Comparison of ENCODE assay signal across 8 cellular contexts in genomic region chr9:128635266-128636023, GRCh38. TPM values are rescaled to one million over a fixed set of nuclear protein-coding genes. Genes with fewer than 3 reads are reported as not detected.
DNase-seq lines count a peak whose midpoint lies in the region; ATAC-seq and TF ChIP-seq lines count a peak whose summit lies in the region.

No MANE protein-coding gene starts in this region.

- no peak overlapping the region for H3K4me3 Mint-ChIP-seq in activated T-helper 17 cell treated with anti-CD3 and anti-CD28 coated beads, Interleukin-2, amount 50 U/mL, for 72 hours
- no peak overlapping the region for H3K4me3 Mint-ChIP-seq in activated naive CD4-positive, alpha-beta T cell treated with anti-CD3 and anti-CD28 coated beads for 36 hours

- no peak overlapping the region for H3K27ac Mint-ChIP-seq in activated T-helper 17 cell treated with anti-CD3 and anti-CD28 coated beads, Interleukin-2, amount 50 U/mL, for 72 hours
- H3K27ac Mint-ChIP-seq in activated naive CD4-positive, alpha-beta T cell treated with anti-CD3 and anti-CD28 coated beads for 36 hours: no peak overlapping the region

- intact Hi-C loops in left ventricle myocardium superior (cut with micrococcal nuclease): no loop called here
- intact Hi-C loops in sigmoid colon (cut with DNase I): loop anchor here (10.0 kb wide), 1 partner anchor 1589 kb away; no protein-coding TSS in a partner anchor
- intact Hi-C loops in activated naive CD4-positive, alpha-beta T cell treated with anti-CD3 and anti-CD28 coated beads for 36 hours (cut with micrococcal nuclease): no loop called here

- H3K9me3 ChIP-seq in sigmoid colon: no peaks in the 10 kb centered on the region

- H3K27ac ChIP-seq in sigmoid colon: peak overlapping the region; percentile 75 to 91 (median 80)

- 11 to 56% methylated on average over 20 of the region's 20 CpGs for WGBS in sigmoid colon, 2 donors

- H3K4me3 ChIP-seq in sigmoid colon: no peak overlapping the region

- TF ChIP-seq EP300 in sigmoid colon (IDR thresholded peaks at IDR 0.05): no peak

- TF ChIP-seq POLR2A in sigmoid colon (IDR thresholded peaks at IDR 0.05): no peak

- H3K4me1 ChIP-seq in sigmoid colon: peaks cover 0 to 26% (median 22%) of the 10 kb centered on the region in 4 donors

- H3K4me1 Mint-ChIP-seq in activated T-helper 17 cell treated with anti-CD3 and anti-CD28 coated beads, Interleukin-2, amount 50 U/mL, for 72 hours: no peaks in the 10 kb centered on the region
- H3K4me1 Mint-ChIP-seq in activated naive CD4-positive, alpha-beta T cell treated with anti-CD3 and anti-CD28 coated beads for 36 hours (ENCODE audit: low read depth): no peaks in the 10 kb centered on the region

- peaks cover 33 to 59% (median 40%) of the 10 kb centered on the region in 4 donors for H3K36me3 ChIP-seq in sigmoid colon

- no peaks in the 10 kb centered on the region for H3K27me3 ChIP-seq in sigmoid colon

- CTCF ChIA-PET in activated naive CD4-positive, alpha-beta T cell treated with anti-CD3 and anti-CD28 coated beads for 36 hours (lab: Charles Lee): interaction anchor here (0.6 to 0.7 kb wide), 2 partner anchors 8 to 16 kb away, joined by 3 to 5 read pairs; no protein-coding TSS in a partner anchor

- peak in 3 of 4 experiments; percentile 20 to 42 (median 39) for TF ChIP-seq CTCF in sigmoid colon (IDR thresholded peaks at IDR 0.05)

- DNase-seq in DMS153 treated with DMSO at 0.1 percent for 48 hours (lab: John Stamatoyannopoulos, UW; ENCODE audit: unreplicated experiment) (peak; percentile 67), LoVo (ENCODE audit: low spot score) (peak; percentile 99), left ventricle myocardium superior (peak; percentile 93), sigmoid colon (peak; percentile 92)
- no peak for DNase-seq in activated effector memory CD4-positive, alpha-beta T cell treated with Interleukin-2 at 50 U/mL for 16 hours
- DNase-seq in activated naive CD4-positive, alpha-beta T cell treated with anti-CD3 and anti-CD28 coated beads for 36 hours: no peak

- peak; percentile 14 for ATAC-seq in activated T-helper 17 cell treated with anti-CD3 and anti-CD28 coated beads, Interleukin-2, amount 50 U/mL, for 72 hours (replicated peaks)
- ATAC-seq in left ventricle myocardium superior (peak; percentile 91), HG02884 (IDR thresholded peaks at IDR 0.05; ENCODE audit: unreplicated experiment) (no peak)

- no peaks in the 10 kb centered on the region for H3K27me3 Mint-ChIP-seq in activated T-helper 17 cell treated with anti-CD3 and anti-CD28 coated beads, Interleukin-2, amount 50 U/mL, for 72 hours
- H3K27me3 Mint-ChIP-seq in activated naive CD4-positive, alpha-beta T cell treated with anti-CD3 and anti-CD28 coated beads for 36 hours (ENCODE audit: low read depth): no peaks in the 10 kb centered on the region

- H3K9me3 Mint-ChIP-seq in activated T-helper 17 cell treated with anti-CD3 and anti-CD28 coated beads, Interleukin-2, amount 50 U/mL, for 72 hours: no peaks in the 10 kb centered on the region
- no peaks in the 10 kb centered on the region for H3K9me3 Mint-ChIP-seq in activated naive CD4-positive, alpha-beta T cell treated with anti-CD3 and anti-CD28 coated beads for 36 hours

- H3K36me3 Mint-ChIP-seq in activated T-helper 17 cell treated with anti-CD3 and anti-CD28 coated beads, Interleukin-2, amount 50 U/mL, for 72 hours (ENCODE audit: low read depth): peaks cover 37% of the 10 kb centered on the region
- peaks cover 16% of the 10 kb centered on the region for H3K36me3 Mint-ChIP-seq in activated naive CD4-positive, alpha-beta T cell treated with anti-CD3 and anti-CD28 coated beads for 36 hours (ENCODE audit: low read depth)

RNA-seq across cellular contexts. Expression of gene DYNC2I2, which starts 21.2 kb away (rescaled TPM):
- 10 to 100 TPM; 29.4 to 39.8 TPM for total RNA-seq in activated T-helper 17 cell treated with anti-CD3 and anti-CD28 coated beads, Interleukin-2, amount 50 U/mL, for 72 hours
- total RNA-seq in left ventricle myocardium superior (36.8 TPM), sigmoid colon (10 to 100 TPM; 21.6 to 33.0 (median 27.0) TPM)
- 10 to 100 TPM; 39.6 to 87.4 (median 43.9) TPM for polyA plus RNA-seq in sigmoid colon
- 10 to 100 TPM; 32.4 to 32.8 TPM for total RNA-seq in activated naive CD4-positive, alpha-beta T cell treated with anti-CD3 and anti-CD28 coated beads for 36 hours

RNA-seq across cellular contexts. Expression of gene SET, which starts 53.6 kb away (rescaled TPM):
- 100 to 1,000 TPM; 301 to 598 TPM for total RNA-seq in activated T-helper 17 cell treated with anti-CD3 and anti-CD28 coated beads, Interleukin-2, amount 50 U/mL, for 72 hours
- 201 TPM for total RNA-seq in left ventricle myocardium superior
- 100 to 1,000 TPM; 182 to 195 (median 187) TPM for total RNA-seq in sigmoid colon
- polyA plus RNA-seq in sigmoid colon: 100 to 1,000 TPM in 2 of 3 donors, 10 to 100 TPM in 1; 77.2 to 172 (median 114) TPM
- 100 to 1,000 TPM; 669 to 771 TPM for total RNA-seq in activated naive CD4-positive, alpha-beta T cell treated with anti-CD3 and anti-CD28 coated beads for 36 hours

Comparison
In these comparisons a context has a peak if more than half of its experiments do, and no peak if none do; other contexts are left out.
1. DNase-seq: peak in DMS153 treated with DMSO at 0.1 percent for 48 hours (single experiment), LoVo (single experiment), left ventricle myocardium superior (single experiment) and sigmoid colon (single experiment); none in activated effector memory CD4-positive, alpha-beta T cell treated with Interleukin-2 at 50 U/mL for 16 hours (single experiment) and activated naive CD4-positive, alpha-beta T cell treated with anti-CD3 and anti-CD28 coated beads for 36 hours (single experiment).